In the genomic region with DNA sequence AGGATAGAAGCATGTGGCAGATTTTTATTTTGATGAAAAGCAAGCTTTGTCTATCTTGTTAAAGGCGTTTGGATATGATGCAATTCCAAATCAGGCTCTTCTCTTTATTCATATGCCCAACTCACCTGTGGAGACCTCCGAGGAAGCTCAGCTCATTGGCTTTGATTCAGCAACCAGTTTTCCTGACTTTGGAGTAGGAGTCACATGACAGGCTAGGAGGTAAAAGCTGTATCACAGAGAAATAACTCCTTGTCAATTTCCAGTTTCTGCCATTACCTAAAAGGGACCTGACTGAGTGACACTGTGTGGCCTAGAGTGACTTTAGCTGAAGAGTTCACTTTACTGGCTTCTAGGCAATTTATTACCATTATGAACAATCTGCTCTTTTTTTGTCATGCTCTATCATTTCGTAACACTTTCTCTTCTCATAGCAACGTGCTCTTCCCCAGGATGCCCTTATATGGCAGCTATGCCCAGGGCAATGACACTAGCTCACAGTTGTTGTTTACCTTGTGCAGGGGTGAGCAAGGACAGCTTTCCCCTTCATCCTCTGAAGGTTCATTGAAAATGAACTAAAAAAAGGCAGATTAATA, we compare ENCODE assay signal across 12 cellular contexts.
DNase-seq lines count a peak whose midpoint lies in the region; ATAC-seq and TF ChIP-seq lines count a peak whose summit lies in the region.
"Had no signal": no experiment of that assay in that cellular context is flagged by ENCODE, and none has a peak within 500 bp of the region (broad histone marks: within the 10 kb centered on the region; RNA-seq: fewer than 3 reads in every experiment).

No MANE protein-coding gene starts in this region.

- DNase-seq in H4 (ENCODE audit: low spot score) (peak; percentile 39), NOMO-1 treated with dmso at 0.1 percent for 144 hours (lab: John Stamatoyannopoulos, UW; ENCODE audit: unreplicated experiment) (peak; percentile 64), right atrium auricular region (ENCODE audit: low spot score) (no peak), GM19240 (ENCODE audit: insufficient read length, low spot score) (no peak), HPDE6-E6E7 (ENCODE audit: extremely low spot score) (no peak)
- DNase-seq: DMS153; H9; naive thymus-derived CD4-positive, alpha-beta T cell; stimulated activated CD4-positive, alpha-beta T cell treated with anti-CD3 and anti-CD28 coated beads, Interleukin-12 subunit alpha, Interleukin-12 subunit beta, amount 100 ng/mL, for 4 hours; T-cell had no signal

- peaks cover 0 to 41% of the 10 kb centered on the region in 2 donors for H3K4me1 ChIP-seq in right atrium auricular region

- ATAC-seq in GM18861 (IDR thresholded peaks at IDR 0.05; ENCODE audit: unreplicated experiment) (peak; percentile 84), GM19467 (IDR thresholded peaks at IDR 0.05; ENCODE audit: unreplicated experiment) (no peak)
- ATAC-seq: naive thymus-derived CD4-positive, alpha-beta T cell; T-cell had no signal

- H3K27me3 ChIP-seq in right atrium auricular region = no peaks in the 10 kb centered on the region

- no peaks in the 10 kb centered on the region for H3K36me3 ChIP-seq in right atrium auricular region

- H3K9me3 ChIP-seq in right atrium auricular region = peaks cover 0 to 10% of the 10 kb centered on the region in 2 donors

- no peak overlapping the region for H3K4me3 ChIP-seq in right atrium auricular region

- TF ChIP-seq CTCF in right atrium auricular region (IDR thresholded peaks at IDR 0.05) = no peak

- peak overlapping the region; percentile 79 to 93 for H3K27ac ChIP-seq in right atrium auricular region

Comparison
In these comparisons a context has a peak if more than half of its experiments do, and no peak if none do; other contexts are left out.
1. DNase-seq: peak in H4 (single experiment) and NOMO-1 treated with dmso at 0.1 percent for 144 hours (single experiment); none in right atrium auricular region (single experiment), GM19240 (single experiment) and HPDE6-E6E7 (single experiment).